8 cellular contexts compared by ENCODE assay signal in genomic region chr1:16440480-16441311, GRCh38. TPM values are rescaled to one million over a fixed set of nuclear protein-coding genes. Genes with fewer than 3 reads are reported as not detected.
DNase-seq lines count a peak whose midpoint lies in the region; ATAC-seq and TF ChIP-seq lines count a peak whose summit lies in the region.

NECAP2 (plus strand) TSS chr1:16440724; CDS start chr1:16440762, 38 bp downstream.

- H3K9me3 Mint-ChIP-seq in T-cell: no peaks in the 10 kb centered on the region

- H3K4me1 Mint-ChIP-seq in T-cell: peaks cover 38 to 45% (median 41%) of the 10 kb centered on the region in 3 donors

- 0 to 1% (median 1%) methylated on average over 60 to 70 of the region's 70 CpGs for WGBS in adipose tissue, 3 donors
- WGBS in heart left ventricle, 4 donors: 0% methylated on average over 47 to 70 of the region's 70 CpGs
- 1% methylated on average over 55 of the region's 70 CpGs; no CpG with 5 or more reads in 1 of the 2 donors for WGBS in transverse colon (ENCODE audit: low coverage in 1 of 2), 2 donors

- intact Hi-C loops in heart left ventricle (cut with DNase I): loop anchor here in 6 of 10 donors (1.0 to 10.0 kb wide), 7 partner anchors 54 to 73 kb away; partner anchors contain the start of genes SZRD1 (in 2 of the 6) and RNU1-1 (in 1 of the 6)
- intact Hi-C loops in transverse colon (cut with DNase I; ENCODE audit: low total_unique reads): no loop called here

- peaks cover 0 to 54% (median 29%) of the 10 kb centered on the region in 12 donors for H3K4me1 ChIP-seq in heart left ventricle
- peaks cover 6 to 29% (median 22%) of the 10 kb centered on the region in 4 donors for H3K4me1 ChIP-seq in transverse colon

- H3K27me3 Mint-ChIP-seq in T-cell: no peaks in the 10 kb centered on the region

- H3K9me3 ChIP-seq in heart left ventricle: no peaks in the 10 kb centered on the region
- H3K9me3 ChIP-seq in transverse colon: no peaks in the 10 kb centered on the region

- H3K36me3 ChIP-seq in heart left ventricle (peaks cover 0 to 34% (median 25%) of the 10 kb centered on the region in 9 donors), transverse colon (peaks cover 0 to 12% (median 0%) of the 10 kb centered on the region in 4 donors)

- peak; percentile 85 for DNase-seq in NCI-H146 (lab: John Stamatoyannopoulos, UW)
- DNase-seq in T-cell: peak; percentile 76 to 95 (median 90)
- peak; percentile 93 to 97 (median 95) for DNase-seq in heart left ventricle
- DNase-seq in pons (ENCODE audit: low spot score): peak; percentile 81
- peak; percentile 95 for DNase-seq in transverse colon

- TF ChIP-seq EP300 in transverse colon (IDR thresholded peaks at IDR 0.05; ENCODE audit: low read depth): no peak

- H3K4me3 ChIP-seq in heart left ventricle (peak within 1 kb of the TSS; percentile 59 to 99 (median 98)), transverse colon (peak within 1 kb of the TSS; percentile 57 to 82 (median 72))

- peak; percentile 95 for TF ChIP-seq CTCF in GM12873 (IDR thresholded peaks at IDR 0.05; ENCODE audit: insufficient read depth, low read depth, low read length, missing control alignments)
- TF ChIP-seq CTCF in heart left ventricle (IDR thresholded peaks at IDR 0.05): peak; percentile 81 to 98 (median 92)
- TF ChIP-seq CTCF in transverse colon (IDR thresholded peaks at IDR 0.05): peak; percentile 83 to 90 (median 86)

- CTCF ChIA-PET in T-cell (lab: Charles Lee): interaction anchor here in 1 of 2 donors (0.6 to 1.5 kb wide), 5 partner anchors 56 to 596 kb away, joined by 3 to 5 read pairs (median 4); no protein-coding TSS in a partner anchor

- TF ChIP-seq POLR2A in heart left ventricle (IDR thresholded peaks at IDR 0.05) (peak in 1 of 2 donors; percentile 59), transverse colon (IDR thresholded peaks at IDR 0.05) (peak; percentile 74)

- in situ Hi-C loops in transverse colon (cut with MboI; ENCODE audit: low pct_ligation_motif_present in 1 of 4, low pct_unique_long_range_greater_than_20kb in 1 of 4, low sequenced_read_pairs in 3 of 4): no loop called here

- H3K4me3 Mint-ChIP-seq in T-cell: peak within 1 kb of the TSS; percentile 90 to 97 (median 96)

- H3K27me3 ChIP-seq in heart left ventricle (no peaks in the 10 kb centered on the region), transverse colon (no peaks in the 10 kb centered on the region)

- H3K36me3 Mint-ChIP-seq in T-cell: peaks cover 22% of the 10 kb centered on the region

- peak within 1 kb of the TSS; percentile 15 for H3K27ac ChIP-seq in adipose tissue (ENCODE audit: low read depth, low read length)
- H3K27ac ChIP-seq in heart left ventricle: peak within 1 kb of the TSS; percentile 58 to 98 (median 86)
- peak within 1 kb of the TSS; percentile 85 to 89 (median 86) for H3K27ac ChIP-seq in transverse colon

- POLR2A ChIA-PET in T-cell (lab: Charles Lee): no interaction called here

- ATAC-seq in HG02798 (IDR thresholded peaks at IDR 0.05; ENCODE audit: poor library complexity, unreplicated experiment) (peak; percentile 96), T-cell (replicated peaks in 1 of 4) (peak; percentile 84 to 90 (median 90)), heart left ventricle (peak; percentile 89 to 97 (median 96))

- peak within 1 kb of the TSS; percentile 94 to 96 for H3K27ac Mint-ChIP-seq in T-cell

RNA-seq across cellular contexts. Expression of gene NECAP2, which starts in this region (rescaled TPM):
- 100 to 1,000 TPM in 4 of 5 donors, 10 to 100 TPM in 1; 98.4 to 149 (median 138) TPM for total RNA-seq in T-cell
- 10 to 100 TPM; 17.6 to 56.8 (median 36.4) TPM for polyA plus RNA-seq in adipose tissue
- 10 to 100 TPM; 10.7 to 53.0 (median 12.1) TPM for total RNA-seq in heart left ventricle
- polyA plus RNA-seq in heart left ventricle: 10 to 100 TPM; 11.2 to 19.7 TPM
- 10 to 100 TPM; 34.4 to 58.2 (median 52.4) TPM for total RNA-seq in transverse colon

Comparison
In these comparisons a context has a peak if more than half of its experiments do, and no peak if none do; other contexts are left out.
1. Peak in every context shown above with its lines: DNase-seq, ATAC-seq, H3K4me3 ChIP-seq and H3K27ac ChIP-seq.
2. H3K27ac ChIP-seq: peak in every context shown above with its lines; median percentile 86 in transverse colon; 86 in heart left ventricle; 15 in adipose tissue.